In the genomic region with DNA sequence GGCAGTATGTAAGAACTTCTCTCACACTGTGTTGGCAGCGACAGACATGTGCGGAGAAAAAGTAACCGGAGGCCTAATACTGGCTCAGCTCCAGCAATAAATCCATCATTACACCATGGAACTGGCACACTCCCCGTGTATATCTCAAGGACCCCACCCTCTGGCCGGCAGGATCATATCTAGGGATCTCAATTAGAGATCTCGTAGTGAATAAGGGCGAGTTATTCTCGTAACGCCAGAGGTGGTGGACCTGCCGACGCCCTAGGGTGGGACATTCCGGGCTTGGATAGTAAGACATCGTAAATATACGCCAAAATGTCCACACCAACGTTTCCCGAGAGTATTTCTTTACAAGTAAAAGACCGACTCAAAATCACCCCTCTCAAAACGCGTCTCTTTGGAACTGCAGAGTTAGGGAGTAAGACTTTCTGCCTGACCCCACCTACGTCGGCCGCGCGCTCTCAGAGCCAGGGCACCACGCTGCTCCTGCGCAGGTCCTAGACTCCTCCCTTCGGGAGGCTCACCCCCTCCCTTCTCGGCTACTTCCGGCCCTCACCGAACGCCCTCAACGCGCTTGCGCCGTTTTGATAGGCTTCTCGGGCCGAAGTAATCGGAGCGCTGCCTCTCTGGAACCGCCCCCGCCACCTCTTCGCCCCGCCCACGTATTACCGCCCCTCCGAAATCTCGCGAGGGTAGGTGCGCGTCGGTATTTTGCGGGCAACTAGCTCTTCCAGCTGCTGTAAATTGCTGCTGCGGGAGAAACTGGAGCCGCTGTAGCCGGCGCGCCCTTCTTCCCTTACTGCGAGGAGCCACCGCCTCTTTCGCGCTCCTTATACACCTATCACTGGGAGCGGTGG, we compare ENCODE assay signal across 8 cellular contexts. TPM values are rescaled to one million over a fixed set of nuclear protein-coding genes. Genes with fewer than 3 reads are reported as not detected.
DNase-seq lines count a peak whose midpoint lies in the region; ATAC-seq and TF ChIP-seq lines count a peak whose summit lies in the region.

WDR44 (plus strand) TSS at position 706 of the 857 bp plus-strand sequence. CDS start 398 bp downstream, outside the sequence.

- H3K27ac ChIP-seq in foreskin keratinocyte (peak within 1 kb of the TSS; percentile 90), subcutaneous abdominal adipose tissue (ENCODE audit: low read depth, low read length) (peak within 1 kb of the TSS; percentile 85)

- in situ Hi-C loops in SK-MEL-5 (cut with HindIII; ENCODE audit: low pct_unique_long_range_greater_than_20kb, low sequenced_read_pairs) = no loop called here

- H3K4me3 ChIP-seq in neuron (ENCODE audit: low read length) (peak within 1 kb of the TSS; percentile 74), subcutaneous abdominal adipose tissue (ENCODE audit: low read depth in 1 of 5, low read length in 5 of 5) (peak within 1 kb of the TSS; percentile 71 to 86 (median 76))

- POLR2A ChIA-PET in HEK293T (lab: Yijun Ruan, JAX) = interaction anchor here (0.9 to 1.3 kb wide), 7 partner anchors 10 to 54 kb away, joined by 3 to 5 read pairs (median 3); no protein-coding TSS in a partner anchor

- peak; percentile 82 for DNase-seq in GF-D8 (lab: John Stamatoyannopoulos, UW)
- peak; percentile 95 for DNase-seq in HEK293T (ENCODE audit: extremely low spot score)
- DNase-seq in MV-4-11 (lab: John Stamatoyannopoulos, UW) = peak; percentile 92
- peak; percentile 95 for DNase-seq in SK-MEL-5 (ENCODE audit: low read depth, low spot score)
- DNase-seq in activated naive CD4-positive, alpha-beta T cell treated with Interleukin-2 at 50 U/mL for 16 hours = peak; percentile 92
- peak; percentile 74 to 89 for DNase-seq in foreskin keratinocyte

- H3K27me3 ChIP-seq in foreskin keratinocyte (no peaks in the 10 kb centered on the region), neuron (ENCODE audit: insufficient read depth, low read length) (no peaks in the 10 kb centered on the region), subcutaneous abdominal adipose tissue (ENCODE audit: control insufficient read depth in 5 of 5, insufficient read depth in 4 of 5, low read length in 5 of 5) (no peaks in the 10 kb centered on the region)

- H3K36me3 ChIP-seq in neuron (ENCODE audit: insufficient read depth, low read length) = no peaks in the 10 kb centered on the region
- H3K36me3 ChIP-seq in subcutaneous abdominal adipose tissue (ENCODE audit: control insufficient read depth in 5 of 5, insufficient read depth in 5 of 5, low read length in 5 of 5) = no peaks in the 10 kb centered on the region

- H3K9ac ChIP-seq in subcutaneous abdominal adipose tissue (ENCODE audit: low read length in 5 of 5) = peak within 1 kb of the TSS; percentile 49 to 88 (median 81)

- no peak for TF ChIP-seq CTCF in foreskin keratinocyte (conservative IDR thresholded peaks at IDR 0.05)

- H3K4me1 ChIP-seq in foreskin keratinocyte (peaks cover 5% of the 10 kb centered on the region), neuron (ENCODE audit: insufficient read depth, low read length) (peaks cover 7% of the 10 kb centered on the region), subcutaneous abdominal adipose tissue (ENCODE audit: control insufficient read depth in 5 of 5, insufficient read depth in 5 of 5, low read length in 5 of 5) (peaks cover 0 to 27% (median 22%) of the 10 kb centered on the region in 5 donors)

- CTCF ChIA-PET in HEK293T (lab: Yijun Ruan, JAX) = no interaction called here

- H3K9me3 ChIP-seq in neuron (ENCODE audit: low read length) (no peaks in the 10 kb centered on the region), subcutaneous abdominal adipose tissue (ENCODE audit: control insufficient read depth in 5 of 5, low read length in 5 of 5) (no peaks in the 10 kb centered on the region)

- peak; percentile 93 for ATAC-seq in foreskin keratinocyte

- peak within 1 kb of the TSS; percentile 51 for H2AFZ ChIP-seq in neuron (ENCODE audit: low read depth, low read length)

TF ChIP-seq in HEK293T, 16 proteins besides CTCF, POLR2A, EP300 and RAD21:
- no peak for TF ChIP-seq BHLHE40 (IDR thresholded peaks at IDR 0.05; ENCODE audit: borderline replicate concordance)
- no peak for TF ChIP-seq TARDBP (IDR thresholded peaks at IDR 0.05)
- no peak for TF ChIP-seq LEF1 (IDR thresholded peaks at IDR 0.05; ENCODE audit: borderline replicate concordance)
- peak; percentile 74 for TF ChIP-seq L3MBTL2 (conservative IDR thresholded peaks at IDR 0.05)
- TF ChIP-seq PKNOX1 (IDR thresholded peaks at IDR 0.05) = peak; percentile 80
- no peak for TF ChIP-seq NFRKB (IDR thresholded peaks at IDR 0.05)
- no peak for TF ChIP-seq SP1 (IDR thresholded peaks at IDR 0.05)
- TF ChIP-seq CTBP1 (IDR thresholded peaks at IDR 0.05; ENCODE audit: borderline replicate concordance) = peak; percentile 44; the same call in 1 of the 2 replicates
- TF ChIP-seq ELF4 (IDR thresholded peaks at IDR 0.05) = no peak
- no peak for TF ChIP-seq SUZ12 (IDR thresholded peaks at IDR 0.05)

RNA-seq across cellular contexts. Expression of gene WDR44, which starts in this region (rescaled TPM):
- 8.3 and 8.5 TPM in 2 replicates for total RNA-seq in SK-MEL-5 (2014; rRNA removed; shearing (Covaris generic))
- polyA plus RNA-seq in SK-MEL-5 (2015; cell fraction: cytosol; rRNA removed) = 6.0 and 9.5 TPM in 2 replicates
- polyA plus RNA-seq in SK-MEL-5 (2015; cell fraction: nucleus; rRNA removed) = 6.5 and 8.2 TPM in 2 replicates
- 16.2 and 18.6 TPM in 2 replicates for total RNA-seq in foreskin keratinocyte
- polyA plus RNA-seq in foreskin keratinocyte = 3.5 and 4.2 TPM in 2 replicates

Comparison
In these comparisons a context has a peak if more than half of its experiments do, and no peak if none do; other contexts are left out.
1. Peak in every context shown above with its lines: DNase-seq, ATAC-seq, H3K4me3 ChIP-seq and H3K27ac ChIP-seq.